In genomic region chr1:9006956-9007615, GRCh38 we compare ENCODE assay signal across 26 cellular contexts. TPM values are rescaled to one million over a fixed set of nuclear protein-coding genes. Genes with fewer than 3 reads are reported as not detected.
"Had no signal": no experiment of that assay in that cellular context is flagged by ENCODE, and none has a peak within 500 bp of the region (broad histone marks: within the 10 kb centered on the region; RNA-seq: fewer than 3 reads in every experiment).

No MANE protein-coding gene starts in this region.

- H3K9me3 Mint-ChIP-seq: natural killer cell treated with Interleukin-12 subunit alpha and Interleukin-12 subunit beta and Interleukin-15 and Interleukin-18, amount 100 ng/mL, for 72 hours had no signal

- H3K79me2 ChIP-seq: hepatocyte had no signal

- ATAC-seq: sciatic nerve had no signal

- H3K27me3 ChIP-seq: hepatocyte, spleen, stomach, transverse colon had no signal

- H3K4me2 ChIP-seq: hepatocyte had no signal

- H3K4me3 Mint-ChIP-seq: natural killer cell treated with Interleukin-12 subunit alpha and Interleukin-12 subunit beta and Interleukin-15 and Interleukin-18, amount 100 ng/mL, for 72 hours had no signal

- H3K9me3 ChIP-seq: spleen, stomach, thoracic aorta, transverse colon had no signal

- DNase-seq: effector CD4-positive, alpha-beta T cell; foreskin melanocyte; head of caudate nucleus; kidney; mesenchymal stem cell; midbrain; spleen; stimulated activated CD4-positive, alpha-beta T cell treated with anti-CD3 and anti-CD28 coated beads, Interleukin-15, amount 100 ng/mL, for 24 hours; stimulated activated CD4-positive, alpha-beta T cell treated with anti-CD3 and anti-CD28 coated beads, Interleukin-1b, Interleukin-23, amount 100 ng/mL, for 48 hours; stimulated activated CD4-positive, alpha-beta T cell treated with anti-CD3 and anti-CD28 coated beads, Interleukin-4, amount 100 ng/mL, for 24 hours; stimulated activated naive CD4-positive, alpha-beta T cell; stomach had no signal

- H3K4me3 ChIP-seq: hepatocyte, lung, spleen, stomach, thoracic aorta, transverse colon had no signal

- H3K27ac ChIP-seq: hepatocyte, stomach, thoracic aorta, transverse colon had no signal

- FAIRE-seq: colon, kidney had no signal

- H3K27ac Mint-ChIP-seq: natural killer cell treated with Interleukin-12 subunit alpha and Interleukin-12 subunit beta and Interleukin-15 and Interleukin-18, amount 100 ng/mL, for 72 hours had no signal

- H2AFZ ChIP-seq: hepatocyte had no signal

- H3K36me3 ChIP-seq: spleen, stomach, thoracic aorta, transverse colon had no signal

RNA-seq across cellular contexts. Expression of gene SLC2A7, which starts 19.1 kb away (rescaled TPM):
- total RNA-seq: kidney; left colon; left ventricle myocardium superior; lung; natural killer cell treated with Interleukin-12 subunit alpha and Interleukin-12 subunit beta and Interleukin-15 and Interleukin-18, amount 100 ng/mL, for 72 hours; omental fat pad; pulmonary artery endothelial cell; sciatic nerve; skeletal muscle tissue; spleen; stomach; thoracic aorta; transverse colon; ureter had no signal
- polyA plus RNA-seq: esophagus, spleen, stomach had no signal
